In the genomic region with DNA sequence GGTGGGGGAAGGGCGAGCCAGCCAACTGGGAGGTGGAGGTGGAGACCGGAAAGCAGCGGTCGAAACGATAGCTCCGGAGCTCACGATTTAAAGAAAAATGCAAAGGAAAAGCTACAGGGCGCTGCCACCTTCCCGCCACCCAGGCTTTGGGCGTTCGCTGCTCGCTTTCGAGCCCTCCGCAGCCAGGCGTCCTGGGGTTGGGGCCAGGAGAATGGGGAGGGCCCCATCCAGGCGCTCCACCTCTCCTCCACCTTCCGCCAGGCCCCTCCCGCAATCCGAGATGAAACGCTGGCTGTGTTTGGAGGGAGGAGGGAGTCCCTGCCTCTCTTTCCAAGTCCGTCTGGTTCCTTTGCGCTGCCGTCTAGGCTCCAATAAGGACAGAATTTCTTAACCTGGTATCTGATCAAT, we compare ENCODE assay signal across 8 cellular contexts. TPM values are rescaled to one million over a fixed set of nuclear protein-coding genes. Genes with fewer than 3 reads are reported as not detected.
DNase-seq lines count a peak whose midpoint lies in the region; FAIRE-seq and TF ChIP-seq lines count a peak whose summit lies in the region.

No MANE protein-coding gene starts in this region.

- H3K27me3 Mint-ChIP-seq in IgD-negative memory B cell: peaks cover 31% of the 10 kb centered on the region

- peak overlapping the region; percentile 77 to 96 (median 78) for H3K27ac Mint-ChIP-seq in IgD-negative memory B cell

- H3K4me1 Mint-ChIP-seq in IgD-negative memory B cell: peaks cover 8 to 14% (median 12%) of the 10 kb centered on the region in 3 donors

- H3K36me3 ChIP-seq in SJSA1 (no peaks in the 10 kb centered on the region), mesodermal cell (ENCODE audit: control insufficient read depth, insufficient read depth, low read length) (no peaks in the 10 kb centered on the region), tibial nerve (no peaks in the 10 kb centered on the region)
- no peaks in the 10 kb centered on the region for H3K36me3 ChIP-seq in effector memory CD4-positive, alpha-beta T cell (ENCODE audit: control insufficient read depth, insufficient read depth, low read length)

- H3K9me3 Mint-ChIP-seq in IgD-negative memory B cell: no peaks in the 10 kb centered on the region

- TF ChIP-seq EP300 in tibial nerve (IDR thresholded peaks at IDR 0.05): no peak

- TF ChIP-seq CTCF in AG04449 (IDR thresholded peaks at IDR 0.05; ENCODE audit: insufficient read depth, low read length, missing control alignments) (no peak), GM12865 (IDR thresholded peaks at IDR 0.05; ENCODE audit: insufficient read depth, low read depth, low read length, missing control alignments) (no peak), tibial nerve (IDR thresholded peaks at IDR 0.05) (no peak)

- H3K4me1 ChIP-seq in SJSA1 (replicated peaks) (peaks cover 26% of the 10 kb centered on the region), mesodermal cell (ENCODE audit: control insufficient read depth, insufficient read depth, low read length, poor library complexity, severe bottlenecking) (peaks cover 14% of the 10 kb centered on the region), tibial nerve (peaks cover 0 to 53% (median 15%) of the 10 kb centered on the region in 4 donors)
- peaks cover 20% of the 10 kb centered on the region for H3K4me1 ChIP-seq in effector memory CD4-positive, alpha-beta T cell (ENCODE audit: control insufficient read depth, insufficient read depth, low read length, poor library complexity, severe bottlenecking)

- WGBS in mesodermal cell (ENCODE audit: insufficient coverage in 2 of 2), 2 experiments: 0 to 1% methylated on average over 11 to 14 of the region's 23 CpGs
- 0 to 2% methylated on average over 16 to 23 of the region's 23 CpGs for WGBS in tibial nerve, 2 donors

- no peaks in the 10 kb centered on the region for H3K36me3 Mint-ChIP-seq in IgD-negative memory B cell

- no peaks in the 10 kb centered on the region for H3K9me3 ChIP-seq in SJSA1 (replicated peaks)
- no peaks in the 10 kb centered on the region for H3K9me3 ChIP-seq in effector memory CD4-positive, alpha-beta T cell (ENCODE audit: control insufficient read depth, low read length)
- no peaks in the 10 kb centered on the region for H3K9me3 ChIP-seq in mesodermal cell (ENCODE audit: control insufficient read depth, low read length)
- no peaks in the 10 kb centered on the region for H3K9me3 ChIP-seq in tibial nerve

- TF ChIP-seq POLR2A in tibial nerve (IDR thresholded peaks at IDR 0.05): no peak

- POLR2A ChIA-PET in AG04449 (lab: Yijun Ruan, JAX): interaction anchor here (0.9 to 2.4 kb wide), 7 partner anchors 12 to 252 kb away, joined by 3 to 14 read pairs (median 7); a partner anchor contains a TSS

- H3K4me3 ChIP-seq in AG04449 (ENCODE audit: low read depth, low read length) (peak overlapping the region; percentile 56), GM12865 (ENCODE audit: low read depth, low read length) (peak overlapping the region; percentile 72), SJSA1 (peak overlapping the region; percentile 28), mesodermal cell (ENCODE audit: extremely low read depth, insufficient read depth, low read length, poor library complexity, severe bottlenecking) (peak overlapping the region; percentile 37), tibial nerve (peak overlapping the region; percentile 17 to 64 (median 44))
- H3K4me3 ChIP-seq in effector memory CD4-positive, alpha-beta T cell (ENCODE audit: insufficient read depth, low read depth, low read length, poor library complexity, severe bottlenecking): peak overlapping the region; percentile 61

- H3K27ac ChIP-seq in SJSA1 (no peak overlapping the region), mesodermal cell (ENCODE audit: low read depth, low read length, severe bottlenecking) (peak overlapping the region; percentile 66), tibial nerve (peak overlapping the region in 3 of 4 donors; percentile 63 to 85 (median 82))
- peak overlapping the region; percentile 60 for H3K27ac ChIP-seq in effector memory CD4-positive, alpha-beta T cell (ENCODE audit: insufficient read depth, low read length, poor library complexity, severe bottlenecking)

- DNase-seq in AG04449 (ENCODE audit: low read depth, low spot score) (no peak), GM12865 (ENCODE audit: low read depth) (no peak), SJSA1 (ENCODE audit: low read depth in 1 of 2, low spot score in 2 of 2) (peak; percentile 52 to 59), tibial nerve (ENCODE audit: low spot score in 2 of 2) (peak in 1 of 2 donors; percentile 33), frontal cortex (ENCODE audit: low spot score in 2 of 2) (no peak)
- DNase-seq in effector memory CD4-positive, alpha-beta T cell: no peak

- H3K27me3 ChIP-seq in SJSA1 (replicated peaks): 0 out of 2 replicates have a peak, but pooled peaks cover 4% of the 10 kb centered on the region
- H3K27me3 ChIP-seq in effector memory CD4-positive, alpha-beta T cell (replicated peaks; ENCODE audit: control insufficient read depth, insufficient read depth, low read length, poor library complexity, severe bottlenecking): peaks cover 23% of the 10 kb centered on the region
- H3K27me3 ChIP-seq in tibial nerve: peaks cover 0 to 3% of the 10 kb centered on the region in 2 donors

- CTCF ChIA-PET in AG04449 (lab: Yijun Ruan, JAX): interaction anchor here (0.7 to 18.0 kb wide), 25 partner anchors 12 to 501 kb away, joined by 3 to 258 read pairs (median 4); no protein-coding TSS in a partner anchor

- H3K4me3 Mint-ChIP-seq in IgD-negative memory B cell: peak overlapping the region; percentile 87 to 96 (median 92)

- FAIRE-seq in frontal cortex (lab: Jason Lieb, UNC): no peak

RNA-seq across cellular contexts. Expression of a gene that starts 0.5 kb away (rescaled TPM):
- polyA plus RNA-seq in IgD-negative memory B cell: 0.04 TPM
- 0.09 and 0.53 TPM in 2 replicates for total RNA-seq in SJSA1 (2014; rRNA removed; shearing (Covaris generic))
- 13.0 TPM for polyA plus RNA-seq in mesodermal cell (2013, experiment 1 of 2)
- polyA plus RNA-seq in mesodermal cell (2013, experiment 2 of 2): 9.6 TPM
- total RNA-seq in tibial nerve (1 to 10 TPM; 7.1 to 9.3 (median 7.7) TPM), frontal cortex (2.4 TPM)

Comparison
In these comparisons a context has a peak if more than half of its experiments do, and no peak if none do; other contexts are left out.
1. DNase-seq: peak in SJSA1 (2 of 2); none in AG04449 (single experiment), GM12865 (single experiment), effector memory CD4-positive, alpha-beta T cell (0 of 3) and frontal cortex (0 of 2).
2. Peak in every context shown above with its lines, with median percentiles within 50 percentile points of each other: H3K4me3 ChIP-seq.